22 cellular contexts compared by ENCODE assay signal in genomic region chr10:132861884-132862461, GRCh38.
A peak's percentile ranks its signal among the peaks of the same experiment; 100 is the strongest.
DNase-seq lines count a peak whose midpoint lies in the region; ATAC-seq, FAIRE-seq and TF ChIP-seq lines count a peak whose summit lies in the region.
"Had no signal": no experiment of that assay in that cellular context is flagged by ENCODE, and none has a peak within 500 bp of the region (broad histone marks: within the 10 kb centered on the region; RNA-seq: fewer than 3 reads in every experiment).

No MANE protein-coding gene starts in this region.

- POLR2A ChIA-PET in activated B cell treated with CpG ODN at 0.5 μM for 24 hours (lab: Charles Lee), result no interaction called here

- peak overlapping the region; percentile 87 for H2BK5ac ChIP-seq in neuronal stem cell (ENCODE audit: low read length)

- no peaks in the 10 kb centered on the region for H3K36me3 Mint-ChIP-seq in activated B cell treated with CpG ODN at 0.5 μM for 24 hours (ENCODE audit: low read depth)
- H3K36me3 Mint-ChIP-seq: CD8-positive, alpha-beta T cell; natural killer cell had no signal

- no peaks in the 10 kb centered on the region for H3K79me1 ChIP-seq in neuronal stem cell (ENCODE audit: low read depth, low read length)

- DNase-seq in cardiac septum (ENCODE audit: low spot score), result peak; percentile 73
- no peak for DNase-seq in left cardiac atrium
- DNase-seq in activated B cell treated with CpG ODN at 0.5 μM for 24 hours, result peak; percentile 11
- no peak for DNase-seq in neuronal stem cell (ENCODE audit: low spot score)
- no peak for DNase-seq in brain microvascular endothelial cell
- no peak for DNase-seq in H54 (ENCODE audit: insufficient read length, low spot score)
- DNase-seq: activated CD4-positive, alpha-beta T cell treated with anti-CD3 and anti-CD28 coated beads for 1 hour; amniotic stem cell; CD8-positive, alpha-beta T cell; DMS153; MG63; midbrain; NCI-H1417 treated with DMSO at 0.1 percent for 48 hours; NCI-H524; substantia nigra had no signal

- peaks cover 21% of the 10 kb centered on the region for H3K27me3 Mint-ChIP-seq in activated B cell treated with CpG ODN at 0.5 μM for 24 hours

- H3K9me3 ChIP-seq in neuronal stem cell (replicated peaks in 1 of 2; ENCODE audit: control insufficient read depth in 2 of 2, insufficient read depth in 1 of 2, low read depth in 1 of 2, low read length in 2 of 2), result no peaks in the 10 kb centered on the region
- H3K9me3 ChIP-seq: MG63 had no signal

- H3K27ac ChIP-seq in neuronal stem cell (replicated peaks; ENCODE audit: low read length) (no peak overlapping the region), brain microvascular endothelial cell (no peak overlapping the region)

- peak overlapping the region; percentile 81 for H2BK120ac ChIP-seq in neuronal stem cell (ENCODE audit: low read depth, low read length)

- peaks cover 12 to 20% of the 10 kb centered on the region in 2 donors for H3K4me1 ChIP-seq in neuronal stem cell (ENCODE audit: control insufficient read depth in 2 of 2, insufficient read depth in 1 of 2, low read depth in 1 of 2, low read length in 2 of 2)

- peak overlapping the region; percentile 84 for H3K9ac ChIP-seq in neuronal stem cell (ENCODE audit: low read depth, low read length, poor library complexity)

- CTCF ChIA-PET in activated B cell treated with CpG ODN at 0.5 μM for 24 hours (lab: Charles Lee), result no interaction called here

- no peak overlapping the region for H3K27ac Mint-ChIP-seq in activated B cell treated with CpG ODN at 0.5 μM for 24 hours
- H3K27ac Mint-ChIP-seq: activated T-helper 17 cell treated with anti-CD3 and anti-CD28 coated beads, Interleukin-2, amount 50 U/mL, for 72 hours; CD8-positive, alpha-beta T cell; natural killer cell had no signal

- intact Hi-C loops in cardiac septum (cut with DNase I) (no loop called here), left cardiac atrium (cut with DNase I) (no loop called here), activated B cell treated with CpG ODN at 0.5 μM for 24 hours (cut with micrococcal nuclease) (no loop called here)

- peak overlapping the region; percentile 99 for H2BK12ac ChIP-seq in neuronal stem cell (ENCODE audit: low read length)

- in situ Hi-C loops in brain microvascular endothelial cell (cut with HindIII; ENCODE audit: low pct_ligation_motif_present, low sequenced_read_pairs), result no loop called here

- H2BK15ac ChIP-seq in neuronal stem cell (ENCODE audit: low read length), result peak overlapping the region; percentile 75

- no peaks in the 10 kb centered on the region for H3K4me1 Mint-ChIP-seq in activated B cell treated with CpG ODN at 0.5 μM for 24 hours

- TF ChIP-seq POLR2A in H54 (IDR thresholded peaks at IDR 0.05; ENCODE audit: low read depth, low read length), result no peak

- TF ChIP-seq CTCF in activated B cell treated with CpG ODN at 0.5 μM for 24 hours (IDR thresholded peaks at IDR 0.05), result no peak
- TF ChIP-seq CTCF in brain microvascular endothelial cell (IDR thresholded peaks at IDR 0.05; ENCODE audit: low read depth, low read length, missing control alignments), result no peak

- peak overlapping the region; percentile 98 for H3K4ac ChIP-seq in neuronal stem cell (ENCODE audit: low read length)

- H2AK5ac ChIP-seq in neuronal stem cell (ENCODE audit: low read depth, low read length), result peak overlapping the region; percentile 99

- H4K91ac ChIP-seq in neuronal stem cell (ENCODE audit: low read depth, low read length, poor library complexity), result no peak overlapping the region

- peak overlapping the region; percentile 82 for H3K14ac ChIP-seq in neuronal stem cell (ENCODE audit: low read length)

- peak overlapping the region; percentile 82 for H4K8ac ChIP-seq in neuronal stem cell (ENCODE audit: low read depth, low read length)

- ATAC-seq in left cardiac atrium (no peak), activated B cell treated with CpG ODN at 0.5 μM for 24 hours (ENCODE audit: low read depth) (no peak), HG03342 (IDR thresholded peaks at IDR 0.05; ENCODE audit: unreplicated experiment) (no peak)
- ATAC-seq: activated T-helper 17 cell treated with anti-CD3 and anti-CD28 coated beads, Interleukin-2, amount 50 U/mL, for 72 hours; CD8-positive, alpha-beta T cell; HCT116; K562 had no signal

- no peak for FAIRE-seq in H54 (lab: Jason Lieb, UNC)
- FAIRE-seq: G401.6, GM18507, K562 had no signal

- H3K4me3 ChIP-seq in neuronal stem cell (ENCODE audit: low read length in 2 of 2) (no peak overlapping the region), brain microvascular endothelial cell (ENCODE audit: low read depth, low read length) (no peak overlapping the region)
- H3K4me3 ChIP-seq: K562, MG63 had no signal

- no peak overlapping the region for H3K4me2 ChIP-seq in neuronal stem cell (ENCODE audit: insufficient read depth, low read length, poor library complexity, severe bottlenecking)

- no peaks in the 10 kb centered on the region for H3K36me3 ChIP-seq in neuronal stem cell (replicated peaks in 1 of 2; ENCODE audit: control insufficient read depth in 2 of 2, insufficient read depth in 2 of 2, low read length in 2 of 2)
- H3K36me3 ChIP-seq in brain microvascular endothelial cell (replicated peaks), result no peaks in the 10 kb centered on the region
- H3K36me3 ChIP-seq: MG63 had no signal

- H3K9me3 Mint-ChIP-seq in activated B cell treated with CpG ODN at 0.5 μM for 24 hours, result no peaks in the 10 kb centered on the region
- H3K9me3 Mint-ChIP-seq: activated T-helper 17 cell treated with anti-CD3 and anti-CD28 coated beads, Interleukin-2, amount 50 U/mL, for 72 hours; CD8-positive, alpha-beta T cell; natural killer cell had no signal

- H3K18ac ChIP-seq in neuronal stem cell (ENCODE audit: low read length), result peak overlapping the region; percentile 94

- no CpG with 5 or more reads among the region's 24 CpGs for WGBS in neuronal stem cell (ENCODE audit: extremely low coverage in 2 of 2, insufficient read length in 2 of 2, insufficient replicate concordance in 1 of 2), 2 donors

- no peak overlapping the region for H3K4me3 Mint-ChIP-seq in activated B cell treated with CpG ODN at 0.5 μM for 24 hours
- H3K4me3 Mint-ChIP-seq: activated T-helper 17 cell treated with anti-CD3 and anti-CD28 coated beads, Interleukin-2, amount 50 U/mL, for 72 hours; CD8-positive, alpha-beta T cell had no signal

- peak overlapping the region; percentile 85 for H3K23ac ChIP-seq in neuronal stem cell (ENCODE audit: low read depth, low read length, poor library complexity)

- H2AFZ ChIP-seq in neuronal stem cell (ENCODE audit: low read length), result no peak overlapping the region

- H3K27me3 ChIP-seq in neuronal stem cell (ENCODE audit: control insufficient read depth in 3 of 3, insufficient read depth in 3 of 3, low read depth in 1 of 3, low read length in 3 of 3), result peaks cover 0 to 19% (median 0%) of the 10 kb centered on the region in 3 experiments
- no peaks in the 10 kb centered on the region for H3K27me3 ChIP-seq in brain microvascular endothelial cell (replicated peaks)
- H3K27me3 ChIP-seq: MG63 had no signal

Comparison
In these comparisons a context has a peak if more than half of its experiments do, and no peak if none do; other contexts are left out.
1. DNase-seq: peak in cardiac septum (single experiment) and activated B cell treated with CpG ODN at 0.5 μM for 24 hours (single experiment); none in left cardiac atrium (single experiment), neuronal stem cell (single experiment), brain microvascular endothelial cell (single experiment) and H54 (single experiment).